In genomic region chr2:209388416-209389037, GRCh38 we compare ENCODE assay signal across 10 cellular contexts. TPM values are rescaled to one million over a fixed set of nuclear protein-coding genes. Genes with fewer than 3 reads are reported as not detected.
DNase-seq lines count a peak whose midpoint lies in the region.
"Had no signal": no experiment of that assay in that cellular context is flagged by ENCODE, and none has a peak within 500 bp of the region (broad histone marks: within the 10 kb centered on the region; RNA-seq: fewer than 3 reads in every experiment).

No MANE protein-coding gene starts in this region.

- no peak overlapping the region for H3K4me3 ChIP-seq in neuronal stem cell (ENCODE audit: low read length in 2 of 2)

- no peak overlapping the region for H2BK12ac ChIP-seq in neuronal stem cell (ENCODE audit: low read length)

- H2BK120ac ChIP-seq in neuronal stem cell (ENCODE audit: low read depth, low read length) = no peak overlapping the region

- no peak overlapping the region for H3K23ac ChIP-seq in neuronal stem cell (ENCODE audit: low read depth, low read length, poor library complexity)

- peak overlapping the region; percentile 43 for H3K27ac ChIP-seq in neuronal stem cell (replicated peaks; ENCODE audit: low read length)

- DNase-seq in G401 (ENCODE audit: low spot score) (peak; percentile 91), astrocyte of the hippocampus (ENCODE audit: low read depth, low spot score) (peak; percentile 9), fibroblast of gingiva (ENCODE audit: low read depth) (peak; percentile 11), neuronal stem cell (ENCODE audit: low spot score) (no peak), LoVo (ENCODE audit: low spot score) (no peak), dermis blood vessel endothelial cell (no peak), NCI-H146 (lab: John Stamatoyannopoulos, UW) (no peak)
- DNase-seq: NCI-H1436 treated with DMSO at 0.1 percent for 48 hours, NCI-H2081 treated with DMSO at 0.1 percent for 48 hours, NCI-H226 had no signal

- H3K27me3 ChIP-seq in neuronal stem cell (ENCODE audit: control insufficient read depth in 3 of 3, insufficient read depth in 3 of 3, low read depth in 1 of 3, low read length in 3 of 3) = no peaks in the 10 kb centered on the region

- no peaks in the 10 kb centered on the region for H3K36me3 ChIP-seq in neuronal stem cell (replicated peaks in 1 of 2; ENCODE audit: control insufficient read depth in 2 of 2, insufficient read depth in 2 of 2, low read length in 2 of 2)

- no peak overlapping the region for H2AK5ac ChIP-seq in neuronal stem cell (ENCODE audit: low read depth, low read length)

- peaks cover 3 to 27% of the 10 kb centered on the region in 2 donors for H3K4me1 ChIP-seq in neuronal stem cell (ENCODE audit: control insufficient read depth in 2 of 2, insufficient read depth in 1 of 2, low read depth in 1 of 2, low read length in 2 of 2)

- H3K4ac ChIP-seq in neuronal stem cell (ENCODE audit: low read length) = no peak overlapping the region

- H3K14ac ChIP-seq in neuronal stem cell (ENCODE audit: low read length) = no peak overlapping the region

- H3K9ac ChIP-seq in neuronal stem cell (ENCODE audit: low read depth, low read length, poor library complexity) = no peak overlapping the region

- no peak overlapping the region for H2BK15ac ChIP-seq in neuronal stem cell (ENCODE audit: low read length)

- no peak overlapping the region for H3K4me2 ChIP-seq in neuronal stem cell (ENCODE audit: insufficient read depth, low read length, poor library complexity, severe bottlenecking)

- H4K8ac ChIP-seq in neuronal stem cell (ENCODE audit: low read depth, low read length) = no peak overlapping the region

- H2BK5ac ChIP-seq in neuronal stem cell (ENCODE audit: low read length) = no peak overlapping the region

- peak overlapping the region; percentile 6 for H2AFZ ChIP-seq in neuronal stem cell (ENCODE audit: low read length)

- H4K91ac ChIP-seq in neuronal stem cell (ENCODE audit: low read depth, low read length, poor library complexity) = no peak overlapping the region

- peaks cover 1 to 4% of the 10 kb centered on the region in 2 donors for H3K9me3 ChIP-seq in neuronal stem cell (replicated peaks in 1 of 2; ENCODE audit: control insufficient read depth in 2 of 2, insufficient read depth in 1 of 2, low read depth in 1 of 2, low read length in 2 of 2)

- in situ Hi-C loops in G401 (cut with HindIII; ENCODE audit: low sequenced_read_pairs) = no loop called here

- no peak overlapping the region for H3K18ac ChIP-seq in neuronal stem cell (ENCODE audit: low read length)

- WGBS in neuronal stem cell (ENCODE audit: extremely low coverage in 2 of 2, insufficient read length in 2 of 2, insufficient replicate concordance in 1 of 2), 2 donors = no CpG with 5 or more reads among the region's 6 CpGs

- H3K79me1 ChIP-seq in neuronal stem cell (ENCODE audit: low read depth, low read length) = no peaks in the 10 kb centered on the region

RNA-seq across cellular contexts. Expression of gene MAP2, which starts 35.3 kb away (rescaled TPM):
- not detected in 2 replicates for total RNA-seq in G401 (2014; rRNA removed; shearing (Covaris generic))
- polyA plus RNA-seq in neuronal stem cell (2013, experiment 1 of 2) = 165 TPM
- polyA plus RNA-seq in neuronal stem cell (2013, experiment 2 of 2) = 170 TPM
- 3.9 and 6.0 TPM in 2 replicates for total RNA-seq in dermis blood vessel endothelial cell

Comparison
In these comparisons a context has a peak if more than half of its experiments do, and no peak if none do; other contexts are left out.
1. DNase-seq: peak in G401 (single experiment), astrocyte of the hippocampus (single experiment) and fibroblast of gingiva (single experiment); none in neuronal stem cell (single experiment), LoVo (single experiment), dermis blood vessel endothelial cell (single experiment) and NCI-H146 (single experiment).